ENCODE assay signal across 19 cellular contexts in the genomic region with DNA sequence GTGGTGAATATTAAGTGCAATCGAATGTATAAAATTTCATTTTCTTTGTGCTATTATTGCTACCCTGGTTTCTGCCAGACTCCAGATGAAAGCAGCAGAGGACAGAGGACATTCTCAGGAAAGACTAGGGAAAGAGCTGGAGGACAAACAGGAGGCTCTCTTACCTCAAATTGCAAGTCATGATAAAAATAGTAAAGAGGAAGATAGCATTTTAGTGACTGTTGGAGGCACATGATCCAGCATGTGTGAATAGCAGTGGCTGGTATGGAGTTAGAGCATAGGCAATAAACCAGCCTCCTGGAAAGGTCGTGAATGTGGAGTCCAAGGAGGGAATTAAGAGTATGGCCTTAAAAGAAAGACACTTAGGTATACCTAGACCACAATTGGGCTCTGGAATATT.
"Had no signal": no experiment of that assay in that cellular context is flagged by ENCODE, and none has a peak within 500 bp of the region (broad histone marks: within the 10 kb centered on the region; RNA-seq: fewer than 3 reads in every experiment).

No MANE protein-coding gene starts in this region.

- H3K27me3 ChIP-seq: esophagus muscularis mucosa, hepatocyte, pancreas, tibial artery, upper lobe of left lung, uterus had no signal

- H2AFZ ChIP-seq: hepatocyte had no signal

- H3K79me2 ChIP-seq: hepatocyte had no signal

- H3K4me1 ChIP-seq: esophagus muscularis mucosa, pancreas, tibial artery, upper lobe of left lung, uterus had no signal

- DNase-seq: effector CD4-positive, alpha-beta T cell; head of caudate nucleus; left colon; left ventricle myocardium superior; natural killer cell; pancreas; right cardiac atrium; stimulated activated CD4-positive, alpha-beta T cell treated with anti-CD3 and anti-CD28 coated beads, Interleukin-2, amount 100 ng/mL, for 48 hours; stimulated activated CD8-positive, alpha-beta memory T cell treated with anti-CD3 and anti-CD28 coated beads, Interleukin-4, amount 100 ng/mL, for 48 hours; stimulated activated naive CD8-positive, alpha-beta T cell treated with anti-CD3 and anti-CD28 coated beads, Interleukin-15, Interleukin-2, amounts not matched to agents 100 U/mL and 50 U/mL, for 24 hours; tibial artery; upper lobe of left lung; uterus had no signal

- H3K9me3 ChIP-seq: esophagus muscularis mucosa, pancreas, tibial artery, upper lobe of left lung, uterus had no signal

- H3K4me3 ChIP-seq: coronary artery, esophagus muscularis mucosa, hepatocyte, lung, pancreas, smooth muscle cell, tibial artery, upper lobe of left lung, uterus had no signal

- H3K4me2 ChIP-seq: hepatocyte, smooth muscle cell had no signal

- H3K36me3 ChIP-seq: esophagus muscularis mucosa, pancreas, tibial artery, upper lobe of left lung, uterus had no signal

- ATAC-seq: left colon; left ventricle myocardium superior; natural killer cell; pancreas; right cardiac atrium; stimulated activated effector memory CD8-positive, alpha-beta T cell treated with anti-CD3 and anti-CD28 coated beads, Interleukin-12 subunit alpha, Interleukin-12 subunit beta, amount 100 ng/mL, for 72 hours; stimulated activated naive CD8-positive, alpha-beta T cell treated with anti-CD3 and anti-CD28 coated beads, Interleukin-15, Interleukin-2, amounts not matched to agents 100 U/mL and 50 U/mL, for 24 hours had no signal

- H3K27ac ChIP-seq: coronary artery, esophagus muscularis mucosa, hepatocyte, pancreas, tibial artery, upper lobe of left lung, uterus had no signal
